Comparison of ENCODE assay signal across 24 cellular contexts in genomic region chr1:114585221-114585620, GRCh38. TPM values are rescaled to one million over a fixed set of nuclear protein-coding genes. Genes with fewer than 3 reads are reported as not detected.
DNase-seq lines count a peak whose midpoint lies in the region; ATAC-seq, FAIRE-seq and TF ChIP-seq lines count a peak whose summit lies in the region.
"Had no signal": no experiment of that assay in that cellular context is flagged by ENCODE, and none has a peak within 500 bp of the region (broad histone marks: within the 10 kb centered on the region; RNA-seq: fewer than 3 reads in every experiment).

No MANE protein-coding gene starts in this region.

- ATAC-seq in K562, result no peak
- ATAC-seq in GM21576 (IDR thresholded peaks at IDR 0.05; ENCODE audit: unreplicated experiment), result no peak
- ATAC-seq: activated CD4-positive, alpha-beta T cell treated with anti-CD3 and anti-CD28 coated beads for 36 hours; naive thymus-derived CD8-positive, alpha-beta T cell; right lobe of liver; Right ventricle myocardium inferior; stimulated activated effector memory CD8-positive, alpha-beta T cell treated with anti-CD3 and anti-CD28 coated beads, Interleukin-12 subunit alpha, Interleukin-12 subunit beta, amount 100 ng/mL, for 72 hours; T-cell had no signal

- intact Hi-C loops in K562 (cut with micrococcal nuclease), result no loop called here

- in situ Hi-C loops in K562 (cut with MboI), result no loop called here

- peak overlapping the region in 2 of 3 experiments; percentile 72 to 89 for H3K27ac Mint-ChIP-seq in nephron
- H3K27ac Mint-ChIP-seq: activated CD4-positive, alpha-beta T cell treated with anti-CD3 and anti-CD28 coated beads for 36 hours; activated naive CD8-positive, alpha-beta T cell; activated T-helper 1 cell treated with anti-CD3 and anti-CD28 coated beads, Interleukin-12 subunit alpha, Interleukin-12 subunit beta, Interleukin-2, Interleukin-4 antibody, amounts not matched to agents 30 ng/mL and 10 ng/mL and 1 ng/mL, durations not matched to agents 14 hours and 24 hours and 36 hours; CD4-positive, alpha-beta memory T cell; H9; stimulated activated effector memory CD8-positive, alpha-beta T cell treated with anti-CD3 and anti-CD28 coated beads, Interleukin-12 subunit alpha, Interleukin-12 subunit beta, amount 100 ng/mL, for 72 hours; T-cell had no signal

- H3K4me3 ChIP-seq in AG10803 (ENCODE audit: low read length) (no peak overlapping the region), HEK293 (ENCODE audit: low read depth, low read length) (no peak overlapping the region), K562 (no peak overlapping the region)
- H3K4me3 ChIP-seq: breast epithelium, right lobe of liver had no signal

- peaks cover 12% of the 10 kb centered on the region for H3K79me2 ChIP-seq in K562 (ENCODE audit: control insufficient read depth, insufficient read depth, low read length)
- H3K79me2 ChIP-seq: parathyroid adenoma had no signal

- FAIRE-seq in K562 (lab: Jason Lieb, UNC), result no peak

- TF ChIP-seq CTCF in AG10803 (conservative IDR thresholded peaks at IDR 0.05; ENCODE audit: low read length) (no peak), HEK293 (tag by site-specific recombination; IDR thresholded peaks at IDR 0.05) (no peak), K562 (IDR thresholded peaks at IDR 0.05 in 2 of 3, conservative IDR thresholded peaks at IDR 0.05 in 1 of 3; ENCODE audit: insufficient read depth in 2 of 3, low read depth in 1 of 3, low read length in 3 of 3) (no peak), nephron (IDR thresholded peaks at IDR 0.05; ENCODE audit: unreplicated experiment in 3 of 3) (no peak)

- no peak overlapping the region for H2AFZ ChIP-seq in K562 (ENCODE audit: low read depth, low read length)
- H2AFZ ChIP-seq: parathyroid adenoma had no signal

- H3K27me3 ChIP-seq in K562 (ENCODE audit: control insufficient read depth in 2 of 2, insufficient read depth in 2 of 2, low read length in 2 of 2), result 0 out of 5 replicates have a peak, but pooled peaks cover 0 to 3% of the 10 kb centered on the region in 2 experiments
- H3K27me3 ChIP-seq: breast epithelium, right lobe of liver had no signal

- TF ChIP-seq EP300 in K562 (IDR thresholded peaks at IDR 0.05; ENCODE audit: low read length), result no peak

- H3K9ac ChIP-seq in K562 (ENCODE audit: insufficient read depth in 1 of 2, low read depth in 2 of 2, low read length in 2 of 2), result no peak overlapping the region
- H3K9ac ChIP-seq: parathyroid adenoma had no signal

- BruUV-seq in K562 (replicated peaks; lab: Mats Ljungman, UMichigan), result no TSS peak

- H3K9me3 ChIP-seq in HEK293 (ENCODE audit: control insufficient read depth, insufficient read depth, low read depth, low read length) (no peaks in the 10 kb centered on the region), K562 (replicated peaks; ENCODE audit: control insufficient read depth, insufficient read depth, low read depth, low read length) (peaks cover 2% of the 10 kb centered on the region; the same call in 1 of the 2 replicates)
- H3K9me3 ChIP-seq: breast epithelium, right lobe of liver had no signal

- no peaks in the 10 kb centered on the region for H4K20me1 ChIP-seq in K562 (replicated peaks; ENCODE audit: control insufficient read depth, insufficient read depth, low read length)

- no peak overlapping the region for H3K4me3 Mint-ChIP-seq in nephron
- H3K4me3 Mint-ChIP-seq: activated CD4-positive, alpha-beta T cell treated with anti-CD3 and anti-CD28 coated beads for 36 hours; activated naive CD8-positive, alpha-beta T cell; activated T-helper 1 cell treated with anti-CD3 and anti-CD28 coated beads, Interleukin-12 subunit alpha, Interleukin-12 subunit beta, Interleukin-2, Interleukin-4 antibody, amounts not matched to agents 30 ng/mL and 10 ng/mL and 1 ng/mL, durations not matched to agents 14 hours and 24 hours and 36 hours; CD4-positive, alpha-beta memory T cell; H9; naive thymus-derived CD8-positive, alpha-beta T cell; stimulated activated effector memory CD8-positive, alpha-beta T cell treated with anti-CD3 and anti-CD28 coated beads, Interleukin-12 subunit alpha, Interleukin-12 subunit beta, amount 100 ng/mL, for 72 hours; T-cell had no signal

- H3K27ac ChIP-seq in HEK293 (ENCODE audit: extremely low read depth, low read depth, low read length) (no peak overlapping the region), K562 (ENCODE audit: extremely low read depth, low read depth, low read length) (no peak overlapping the region)
- H3K27ac ChIP-seq: breast epithelium, parathyroid adenoma, right lobe of liver had no signal

- H3K36me3 ChIP-seq in HEK293 (ENCODE audit: control insufficient read depth in 2 of 2, insufficient read depth in 1 of 2, low read length in 2 of 2), result peaks cover 2 to 17% of the 10 kb centered on the region in 2 experiments; a peak in 2 of 3 replicates
- peaks cover 1% of the 10 kb centered on the region; the same call in 2 of the 3 replicates for H3K36me3 ChIP-seq in K562 (ENCODE audit: control insufficient read depth, insufficient read depth, low read length)
- H3K36me3 ChIP-seq: breast epithelium, right lobe of liver had no signal

- peak; percentile 21 for DNase-seq in AG10803 (ENCODE audit: low read depth)
- no peak for DNase-seq in K562 (ENCODE audit: extremely low read depth in 1 of 4, low spot score in 3 of 4)
- DNase-seq in NCI-H526 treated with DMSO at 0.1 percent for 48 hours (lab: John Stamatoyannopoulos, UW), result no peak
- DNase-seq in islet precursor cell, result no peak
- DNase-seq: activated CD4-positive, alpha-beta T cell treated with anti-CD3 and anti-CD28 coated beads for 36 hours; CD4-positive, alpha-beta memory T cell; cortex of kidney; DMS79; H9; mesendoderm; naive thymus-derived CD8-positive, alpha-beta T cell; NCI-H2107; NCI-H69; right lobe of liver; T-cell had no signal

- H3K4me1 ChIP-seq in HEK293 (ENCODE audit: control insufficient read depth, insufficient read depth, low read length) (no peaks in the 10 kb centered on the region), K562 (replicated peaks in 1 of 2; ENCODE audit: control insufficient read depth in 2 of 2, insufficient read depth in 2 of 2, low read length in 2 of 2) (peaks cover 3 to 4% of the 10 kb centered on the region in 2 experiments; a peak in 2 of 5 replicates)
- H3K4me1 ChIP-seq: breast epithelium had no signal

- H3K9me3 Mint-ChIP-seq in nephron, result no peaks in the 10 kb centered on the region
- H3K9me3 Mint-ChIP-seq: H9, T-cell had no signal

- peaks cover 4% of the 10 kb centered on the region for H3K36me3 Mint-ChIP-seq in nephron (ENCODE audit: low read depth)

- no peaks in the 10 kb centered on the region for H3K9me1 ChIP-seq in K562 (ENCODE audit: control insufficient read depth, insufficient read depth, low read length)

- peaks cover 23% of the 10 kb centered on the region for H3K4me1 Mint-ChIP-seq in nephron

- 21% methylated on average over 1 of the region's 1 CpG for WGBS in K562 (ENCODE audit: insufficient coverage, low coverage, missing lambda C conversion rate)

- no peak for TF ChIP-seq POLR2A in K562 (conservative IDR thresholded peaks at IDR 0.05)

- no peaks in the 10 kb centered on the region for H3K27me3 Mint-ChIP-seq in nephron (ENCODE audit: low read depth)

- TF ChIP-seq RAD21 in K562 (CRISPR knock-in tag; conservative IDR thresholded peaks at IDR 0.05 in 1 of 2, IDR thresholded peaks at IDR 0.05 in 1 of 2), result no peak

- CTCF ChIA-PET in HEK293 (lab: Yijun Ruan, JAX), result no interaction called here
- CTCF ChIA-PET in K562 (lab: Yijun Ruan, JAX; ENCODE audit: low intra/inter-chr PET ratio), result no interaction called here

- POLR2A ChIA-PET in HEK293 (lab: Yijun Ruan, JAX) (no interaction called here), K562 (lab: Yijun Ruan, JAX) (no interaction called here)

- no peak overlapping the region for H3K4me2 ChIP-seq in K562 (ENCODE audit: insufficient read depth, low read length)

TF ChIP-seq in HEK293, 187 proteins besides CTCF, POLR2A, EP300 and RAD21:
- TF ChIP-seq ZNF404 (tag by site-specific recombination; IDR thresholded peaks at IDR 0.05) (no peak), SCRT2 (tag by site-specific recombination; IDR thresholded peaks at IDR 0.05) (peak; percentile 40; the same call in 1 of the 2 replicates)

TF ChIP-seq in K562, 482 proteins besides CTCF, POLR2A, EP300 and RAD21:
- TF ChIP-seq NFIX (CRISPR knock-in tag; IDR thresholded peaks at IDR 0.05; ENCODE audit: low read depth) (peak; percentile 46; the same call in 1 of the 2 replicates), EGR1 (conservative IDR thresholded peaks at IDR 0.05) (no peak), NFIC (IDR thresholded peaks at IDR 0.05) (peak; percentile 87), ZNF717 (CRISPR knock-in tag; IDR thresholded peaks at IDR 0.05) (no peak)
TF ChIP-seq in K562: peak in this region for 2.

RNA-seq across cellular contexts. Expression of gene BCAS2, which starts 3.8 kb away (rescaled TPM):
- 4.0 and 12.6 TPM in 2 replicates for total RNA-seq in K562 (2011; cell fraction: chromatin; rRNA removed; ENCODE audit: low replicate concordance)
- total RNA-seq in K562 (2011; cell fraction: nucleolus; rRNA removed), result 4.9 and 5.5 TPM in 2 replicates
- total RNA-seq in K562 (2011; cell fraction: nucleoplasm; rRNA removed), result 5.8 and 7.0 TPM in 2 replicates
- 49.6 and 62.1 TPM in 2 replicates for total RNA-seq in K562 (2014; rRNA removed)
- total RNA-seq in K562 (2014; rRNA removed; fragmentation: Illumina TruSeq; extraction: Trizol), result 92.1 and 107 TPM in 2 replicates
- total RNA-seq in K562 (2015; rRNA removed; fragmentation: Illumina TruSeq; extraction: Trizol), result 77.1 and 81.1 TPM in 2 replicates
- total RNA-seq in K562 (2021), result 56.9 and 59.3 TPM in 2 replicates
- polyA plus RNA-seq in K562 (2011; rRNA removed), result 47.4 and 71.4 TPM in 2 replicates
- 15.3 and 20.2 TPM in 2 replicates for polyA plus RNA-seq in K562 (2011; cell fraction: cytosol; rRNA removed)
- polyA plus RNA-seq in K562 (2011; cell fraction: nucleus; rRNA removed), result 6.1 and 9.4 TPM in 2 replicates
- 59.7 and 74.2 TPM in 2 replicates for polyA plus RNA-seq in K562 (2012)
- polyA plus RNA-seq in K562 (2014; fragmentation: Illumina TruSeq; extraction: Trizol), result 79.1 and 84.4 TPM in 2 replicates
- polyA plus RNA-seq in K562 (2014; fragmentation: Nextera tagmentation; extraction: Ambion mirVana), result 100 to 1,000 TPM; 160 to 183 TPM
- 64.3 and 75.7 TPM in 2 replicates for polyA plus RNA-seq in K562 (2014; rRNA removed)
- 42.3 and 43.2 TPM in 2 replicates for polyA minus RNA-seq in K562 (2011; rRNA and poly(A)+ RNA removed)
- polyA minus RNA-seq in K562 (2011; cell fraction: cytosol; rRNA and poly(A)+ RNA removed), result 11.4 and 21.0 TPM in 2 replicates
- 3.6 and 10.1 TPM in 2 replicates for polyA minus RNA-seq in K562 (2011; cell fraction: nucleus; rRNA and poly(A)+ RNA removed)
